Comparison of ENCODE assay signal across 20 cellular contexts in the genomic region with DNA sequence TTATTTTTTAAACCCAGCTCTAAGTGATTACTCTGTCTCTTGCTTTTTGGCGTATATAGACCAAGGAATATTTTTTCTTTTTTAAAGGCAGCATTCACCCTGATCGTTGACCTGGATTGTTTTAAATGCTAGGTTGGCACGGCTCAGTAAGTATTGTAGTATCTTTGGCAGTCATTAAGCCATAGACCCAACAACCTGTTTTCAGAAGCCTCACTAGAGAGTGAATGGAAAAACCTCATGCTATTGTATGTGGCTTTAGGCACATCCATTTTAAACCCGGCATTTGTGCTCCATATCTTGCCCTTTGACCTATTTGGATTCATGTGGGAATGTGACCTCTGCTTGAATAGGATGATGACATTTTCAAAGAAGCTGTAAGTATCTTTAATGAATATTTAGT.
DNase-seq lines count a peak whose midpoint lies in the region; ATAC-seq, FAIRE-seq and TF ChIP-seq lines count a peak whose summit lies in the region.
"Had no signal": no experiment of that assay in that cellular context is flagged by ENCODE, and none has a peak within 500 bp of the region (broad histone marks: within the 10 kb centered on the region; RNA-seq: fewer than 3 reads in every experiment).

No MANE protein-coding gene starts in this region.

- no peak for TF ChIP-seq RAD21 in H1 (IDR thresholded peaks at IDR 0.05 in 1 of 2, conservative IDR thresholded peaks at IDR 0.05 in 1 of 2; ENCODE audit: low read depth in 2 of 2, low read length in 2 of 2)

- no peak overlapping the region for H3K14ac ChIP-seq in H1 (ENCODE audit: insufficient read length)

- no peaks in the 10 kb centered on the region for H3K23me2 ChIP-seq in H1 (ENCODE audit: low read depth, low read length)

- no peak for TF ChIP-seq CTCF in H1 (IDR thresholded peaks at IDR 0.05; ENCODE audit: control extremely low read depth in 1 of 3, insufficient read depth in 1 of 3, low read depth in 1 of 3, low read length in 3 of 3)
- no peak for TF ChIP-seq CTCF in GM13976 (IDR thresholded peaks at IDR 0.05; ENCODE audit: borderline replicate concordance, control extremely low read depth, extremely low read depth, insufficient read depth, missing control alignments)
- TF ChIP-seq CTCF in body of pancreas (IDR thresholded peaks at IDR 0.05) = no peak

- H2AK5ac ChIP-seq in H1 (ENCODE audit: low read depth, low read length) = no peak overlapping the region

- H3K27ac ChIP-seq in H1 (ENCODE audit: low read depth, low read length) (no peak overlapping the region), body of pancreas (no peak overlapping the region)
- H3K27ac ChIP-seq: KMS-11, RWPE1, SJSA1 had no signal

- in situ Hi-C loops in GM13976 (cut with MboI; ENCODE audit: low sequenced_read_pairs, unreplicated experiment) = no loop called here

- no peak overlapping the region for H2BK120ac ChIP-seq in H1 (replicated peaks; ENCODE audit: low read depth, low read length)

- H4K91ac ChIP-seq in H1 (replicated peaks; ENCODE audit: insufficient read length, low read length) = no peak overlapping the region

- POLR2A ChIA-PET in H1 (lab: Charles Lee; ENCODE audit: partially characterized antibody) = no interaction called here

- H4K5ac ChIP-seq in H1 (ENCODE audit: insufficient read length, low read depth, low read length) = no peak overlapping the region

- no peak for TF ChIP-seq EP300 in H1 (IDR thresholded peaks at IDR 0.05; ENCODE audit: borderline replicate concordance in 1 of 2, low read depth in 2 of 2, low read length in 2 of 2)

- no peak overlapping the region for H4K8ac ChIP-seq in H1 (ENCODE audit: extremely low read depth, insufficient read depth, low read length)

- intact Hi-C loops in body of pancreas (cut with DNase I) = loop anchor here (10.0 kb wide), 1 partner anchor 252 kb away; no protein-coding TSS in a partner anchor

- no peaks in the 10 kb centered on the region for H3K79me2 ChIP-seq in H1 (ENCODE audit: control insufficient read depth in 1 of 2, insufficient read depth in 2 of 2, low read length in 2 of 2)

- no peaks in the 10 kb centered on the region for H3K79me1 ChIP-seq in H1 (ENCODE audit: low read depth, low read length)

- no peak overlapping the region for H2BK15ac ChIP-seq in H1 (ENCODE audit: low read length)

- H3K36me3 ChIP-seq in H1 (ENCODE audit: control insufficient read depth in 2 of 4, insufficient read depth in 4 of 4, low read length in 3 of 4) (no peaks in the 10 kb centered on the region), body of pancreas (replicated peaks in 1 of 2; ENCODE audit: insufficient read depth in 1 of 2, low read depth in 2 of 2) (no peaks in the 10 kb centered on the region)
- H3K36me3 ChIP-seq: SJSA1 had no signal

- no peak overlapping the region for H3K18ac ChIP-seq in H1 (ENCODE audit: extremely low read depth, low read length)

- no peak overlapping the region for H3K56ac ChIP-seq in H1 (replicated peaks; ENCODE audit: insufficient read length, low read depth, low read length)

- no peak overlapping the region for H3K4me3 ChIP-seq in H1 (ENCODE audit: extremely low read depth in 1 of 4, insufficient read depth in 2 of 4, low read depth in 3 of 4, low read length in 4 of 4)
- H3K4me3 ChIP-seq in body of pancreas = no peak overlapping the region
- H3K4me3 ChIP-seq: SJSA1 had no signal

- no peaks in the 10 kb centered on the region for H3K4me1 ChIP-seq in H1 (replicated peaks in 1 of 4; ENCODE audit: control insufficient read depth in 3 of 4, insufficient read depth in 4 of 4, low read length in 3 of 4)
- H3K4me1 ChIP-seq in body of pancreas = no peaks in the 10 kb centered on the region
- H3K4me1 ChIP-seq: SJSA1 had no signal

- H4K20me1 ChIP-seq in H1 (replicated peaks in 1 of 2; ENCODE audit: control insufficient read depth in 1 of 2, insufficient read depth in 2 of 2, low read length in 2 of 2) = no peaks in the 10 kb centered on the region

- no peak overlapping the region for H2BK20ac ChIP-seq in H1 (ENCODE audit: low read length)

- no peaks in the 10 kb centered on the region for H3K9me3 ChIP-seq in H1 (ENCODE audit: insufficient read depth in 2 of 2, low read depth in 1 of 2, low read length in 1 of 2)
- no peaks in the 10 kb centered on the region for H3K9me3 ChIP-seq in body of pancreas
- H3K9me3 ChIP-seq: SJSA1 had no signal

- peak; percentile 19 for FAIRE-seq in H1 (lab: Jason Lieb, UNC)
- FAIRE-seq: GM19239, HepG2 had no signal

- H3K23ac ChIP-seq in H1 (ENCODE audit: insufficient read length) = no peak overlapping the region

- no peak for TF ChIP-seq POLR2A in H1 (IDR thresholded peaks at IDR 0.05; ENCODE audit: control extremely low read depth in 1 of 2, low read depth in 2 of 2, low read length in 2 of 2)
- no peak for TF ChIP-seq POLR2A in body of pancreas (IDR thresholded peaks at IDR 0.05)

- no peak overlapping the region for H3K4me2 ChIP-seq in H1 (ENCODE audit: insufficient read depth in 1 of 2, low read depth in 2 of 2, low read length in 2 of 2)
- H3K4me2 ChIP-seq: KMS-11 had no signal

- DNase-seq in NCI-H2107 treated with DMSO at 0.1 percent for 48 hours (lab: John Stamatoyannopoulos, UW; ENCODE audit: unreplicated experiment) (peak; percentile 19), NCI-H2107 (lab: John Stamatoyannopoulos, UW) (no peak), DMS79 treated with DMSO at 0.1 percent for 48 hours (lab: John Stamatoyannopoulos, UW) (peak; percentile 35), NCI-H2227 (lab: John Stamatoyannopoulos, UW; ENCODE audit: unreplicated experiment) (peak; percentile 58), H1 (ENCODE audit: low read depth in 1 of 2, low spot score in 2 of 2) (no peak), GM13976 (ENCODE audit: low spot score) (no peak), body of pancreas (no peak)
- DNase-seq: C1 segment of cervical spinal cord, H7, NCI-H1048, NCI-H1930, NCI-H510A, PC-3, T-helper 2 cell had no signal

- H2BK12ac ChIP-seq in H1 (ENCODE audit: low read depth, low read length) = no peak overlapping the region

- CTCF ChIA-PET in H1 (lab: Charles Lee; ENCODE audit: partially characterized antibody) = interaction anchor here (0.9 to 1.2 kb wide), 3 partner anchors 9 to 167 kb away, joined by 3 read pairs; no protein-coding TSS in a partner anchor

- no peak overlapping the region for H3K9ac ChIP-seq in H1 (replicated peaks in 1 of 4; ENCODE audit: extremely low read depth in 1 of 4, low read depth in 3 of 4, low read length in 3 of 4)
- H3K9ac ChIP-seq: KMS-11 had no signal

- ATAC-seq in GM21515 (IDR thresholded peaks at IDR 0.05; ENCODE audit: unreplicated experiment) (no peak), body of pancreas (no peak)
- ATAC-seq: HepG2, PC-3 had no signal

- no peak overlapping the region; the same call in 1 of the 2 replicates for H2AFZ ChIP-seq in H1 (ENCODE audit: low read length)

- H2BK5ac ChIP-seq in H1 (ENCODE audit: low read depth, low read length) = no peak overlapping the region

- H3K27me3 ChIP-seq in H1 (replicated peaks in 1 of 4; ENCODE audit: control insufficient read depth in 3 of 4, extremely low read depth in 1 of 4, insufficient read depth in 3 of 4, low read length in 3 of 4) (no peaks in the 10 kb centered on the region), body of pancreas (no peaks in the 10 kb centered on the region)

- no peak overlapping the region for H3K4ac ChIP-seq in H1 (replicated peaks; ENCODE audit: insufficient read length, low read depth, low read length)

- 89% methylated on average over 4 of the region's 4 CpGs; no CpG with 5 or more reads in 1 of the 2 experiments for WGBS in H1 (ENCODE audit: extremely low coverage in 1 of 2, insufficient coverage in 1 of 2, insufficient read length in 1 of 2, insufficient replicate concordance in 2 of 2, low coverage in 1 of 2, low lambda C conversion rate in 2 of 2, missing lambda C conversion rate in 1 of 2), 2 experiments
- 71 to 72% methylated on average over 4 of the region's 4 CpGs for WGBS in body of pancreas, 2 donors

TF ChIP-seq in H1, 55 proteins besides CTCF, POLR2A, EP300 and RAD21 (continues in another document):
- TF ChIP-seq GABPA (IDR thresholded peaks at IDR 0.05; ENCODE audit: borderline replicate concordance, insufficient read depth, low read length) = no peak
- TF ChIP-seq KDM5A (IDR thresholded peaks at IDR 0.05; ENCODE audit: low read length) = no peak
- TF ChIP-seq GTF2F1 (IDR thresholded peaks at IDR 0.05; ENCODE audit: borderline replicate concordance, low read depth, low read length) = no peak

Comparison
In these comparisons a context has a peak if more than half of its experiments do, and no peak if none do; other contexts are left out.
1. DNase-seq: peak in NCI-H2107 treated with DMSO at 0.1 percent for 48 hours (single experiment), DMS79 treated with DMSO at 0.1 percent for 48 hours (single experiment) and NCI-H2227 (single experiment); none in NCI-H2107 (single experiment), H1 (0 of 2), GM13976 (single experiment) and body of pancreas (0 of 4).